Comparison of ENCODE assay signal across 15 cellular contexts in the genomic region with DNA sequence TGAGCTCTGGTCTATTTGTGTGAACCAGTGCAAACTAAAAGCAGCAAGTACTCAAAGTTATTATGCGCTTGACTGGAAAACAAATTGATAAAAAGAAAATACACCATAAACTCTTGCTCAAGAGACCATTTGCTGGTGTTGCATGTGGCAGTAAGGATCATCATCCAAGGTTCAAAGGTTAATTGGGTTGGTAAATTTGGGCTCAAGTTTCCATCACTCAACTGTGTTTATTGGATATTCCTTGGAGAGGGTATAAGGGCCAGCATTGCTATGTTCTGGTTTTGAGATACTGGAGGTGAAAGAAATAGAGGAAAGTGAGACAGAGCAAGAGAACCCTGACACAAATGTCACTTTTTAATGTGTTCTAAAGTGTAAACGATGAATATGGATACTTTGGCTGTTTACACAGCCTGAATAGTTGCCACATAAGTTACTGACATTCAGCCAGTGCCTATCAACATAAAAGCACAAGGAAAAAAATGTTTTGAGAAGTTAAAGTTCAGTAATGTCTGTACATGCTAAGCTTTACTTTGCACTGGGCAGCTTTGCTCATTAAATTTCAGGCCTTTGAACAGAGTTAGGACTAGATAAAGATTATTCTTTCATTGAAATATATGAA.
A peak's percentile ranks its signal among the peaks of the same experiment; 100 is the strongest.
DNase-seq lines count a peak whose midpoint lies in the region; ATAC-seq and TF ChIP-seq lines count a peak whose summit lies in the region.
"Had no signal": no experiment of that assay in that cellular context is flagged by ENCODE, and none has a peak within 500 bp of the region (broad histone marks: within the 10 kb centered on the region; RNA-seq: fewer than 3 reads in every experiment).

No MANE protein-coding gene starts in this region.

- ATAC-seq in GM23338: no peak
- ATAC-seq in GM18870 (IDR thresholded peaks at IDR 0.05; ENCODE audit: unreplicated experiment): no peak
- ATAC-seq: A549 had no signal

- H2AFZ ChIP-seq in GM23338 (peak overlapping the region; percentile 45; the same call in 1 of the 2 replicates), osteoblast (ENCODE audit: low read length) (no peak overlapping the region)
- H2AFZ ChIP-seq: GM23248 had no signal

- H3K4me3 ChIP-seq in GM23338 (no peak overlapping the region), osteoblast (ENCODE audit: insufficient read depth, low read length) (no peak overlapping the region)
- H3K4me3 ChIP-seq: A549, GM23248 had no signal

- H3K27me3 ChIP-seq in GM23338 (ENCODE audit: insufficient read depth) (no peaks in the 10 kb centered on the region), osteoblast (ENCODE audit: insufficient read depth, low read length) (no peaks in the 10 kb centered on the region)

- H3K27ac ChIP-seq in GM23338 (ENCODE audit: low read depth) (no peak overlapping the region), osteoblast (ENCODE audit: low read depth, low read length) (no peak overlapping the region)
- H3K27ac ChIP-seq: 22Rv1, A549, C4-2B, GM23248 had no signal

- 0 out of 2 replicates have a peak, but pooled peaks cover 4% of the 10 kb centered on the region for H3K36me3 ChIP-seq in GM23338 (ENCODE audit: insufficient read depth)
- H3K36me3 ChIP-seq in osteoblast (ENCODE audit: insufficient read depth, low read length): no peaks in the 10 kb centered on the region

- TF ChIP-seq CTCF in GM23338 (conservative IDR thresholded peaks at IDR 0.05; ENCODE audit: low read depth in 2 of 2) (no peak), osteoblast (IDR thresholded peaks at IDR 0.05; ENCODE audit: extremely low read depth, low read depth, low read length) (no peak)

- no peaks in the 10 kb centered on the region for H3F3A ChIP-seq in GM23338 (replicated peaks; ENCODE audit: low read depth)

- H3K79me2 ChIP-seq in GM23338 (replicated peaks; ENCODE audit: insufficient read depth): no peaks in the 10 kb centered on the region
- no peaks in the 10 kb centered on the region for H3K79me2 ChIP-seq in osteoblast (ENCODE audit: insufficient read depth, low read length)

- no peaks in the 10 kb centered on the region for H3K4me1 Mint-ChIP-seq in GM23338

- H3K4me1 ChIP-seq in GM23338 (ENCODE audit: insufficient read depth) (no peaks in the 10 kb centered on the region), osteoblast (ENCODE audit: insufficient read depth, low read length) (no peaks in the 10 kb centered on the region)
- H3K4me1 ChIP-seq: A549, Caco-2 had no signal

- 0 out of 2 replicates have a peak, but pooled peaks cover 9% of the 10 kb centered on the region for H3K9me2 ChIP-seq in GM23338 (ENCODE audit: insufficient read depth)

- H3K9me3 Mint-ChIP-seq in GM23338: peaks cover 12% of the 10 kb centered on the region

- no peaks in the 10 kb centered on the region for H3K9me3 ChIP-seq in osteoblast (ENCODE audit: low read depth, low read length)
- H3K9me3 ChIP-seq: A549, Caco-2 had no signal

- H3K4me2 ChIP-seq in GM23338 (no peak overlapping the region), osteoblast (ENCODE audit: insufficient read depth, low read length) (no peak overlapping the region)
- H3K4me2 ChIP-seq: A549 had no signal

- H3K27me3 Mint-ChIP-seq in GM23338 (ENCODE audit: insufficient read depth, low read depth, poor library complexity): no peaks in the 10 kb centered on the region
- H3K27me3 Mint-ChIP-seq: CD4-positive, alpha-beta T cell had no signal

- H4K20me1 ChIP-seq in GM23338 (replicated peaks; ENCODE audit: insufficient read depth) (no peaks in the 10 kb centered on the region), osteoblast (ENCODE audit: insufficient read depth, low read length) (no peaks in the 10 kb centered on the region)

- DNase-seq in DMS53 (lab: John Stamatoyannopoulos, UW): peak; percentile 9
- no peak for DNase-seq in DMS53 treated with DMSO at 0.1 percent for 48 hours (lab: John Stamatoyannopoulos, UW; ENCODE audit: unreplicated experiment)
- DNase-seq in GM23338 (ENCODE audit: low spot score): no peak
- DNase-seq in NCI-H748 (lab: John Stamatoyannopoulos, UW; ENCODE audit: unreplicated experiment): peak; percentile 67
- DNase-seq in osteoblast (ENCODE audit: insufficient read length, low spot score, missing footprints): peak; percentile 48
- DNase-seq in glomerular visceral epithelial cell (ENCODE audit: extremely low spot score): no peak
- DNase-seq: AML-193; Caco-2; CD4-positive, alpha-beta T cell; GM23248; HCEC 1CT had no signal

- no peak overlapping the region for H3K4me3 Mint-ChIP-seq in GM23338
- H3K4me3 Mint-ChIP-seq: CD4-positive, alpha-beta T cell had no signal

- no peak overlapping the region for H3K27ac Mint-ChIP-seq in GM23338
- H3K27ac Mint-ChIP-seq: CD4-positive, alpha-beta T cell had no signal

- peaks cover 11% of the 10 kb centered on the region; the same call in 2 of the 3 replicates for H3K36me3 Mint-ChIP-seq in GM23338 (ENCODE audit: low read depth)

TF ChIP-seq in GM23338, 12 proteins besides CTCF, POLR2A, EP300 and RAD21 (continues in another document):
- TF ChIP-seq, protein P1, sequence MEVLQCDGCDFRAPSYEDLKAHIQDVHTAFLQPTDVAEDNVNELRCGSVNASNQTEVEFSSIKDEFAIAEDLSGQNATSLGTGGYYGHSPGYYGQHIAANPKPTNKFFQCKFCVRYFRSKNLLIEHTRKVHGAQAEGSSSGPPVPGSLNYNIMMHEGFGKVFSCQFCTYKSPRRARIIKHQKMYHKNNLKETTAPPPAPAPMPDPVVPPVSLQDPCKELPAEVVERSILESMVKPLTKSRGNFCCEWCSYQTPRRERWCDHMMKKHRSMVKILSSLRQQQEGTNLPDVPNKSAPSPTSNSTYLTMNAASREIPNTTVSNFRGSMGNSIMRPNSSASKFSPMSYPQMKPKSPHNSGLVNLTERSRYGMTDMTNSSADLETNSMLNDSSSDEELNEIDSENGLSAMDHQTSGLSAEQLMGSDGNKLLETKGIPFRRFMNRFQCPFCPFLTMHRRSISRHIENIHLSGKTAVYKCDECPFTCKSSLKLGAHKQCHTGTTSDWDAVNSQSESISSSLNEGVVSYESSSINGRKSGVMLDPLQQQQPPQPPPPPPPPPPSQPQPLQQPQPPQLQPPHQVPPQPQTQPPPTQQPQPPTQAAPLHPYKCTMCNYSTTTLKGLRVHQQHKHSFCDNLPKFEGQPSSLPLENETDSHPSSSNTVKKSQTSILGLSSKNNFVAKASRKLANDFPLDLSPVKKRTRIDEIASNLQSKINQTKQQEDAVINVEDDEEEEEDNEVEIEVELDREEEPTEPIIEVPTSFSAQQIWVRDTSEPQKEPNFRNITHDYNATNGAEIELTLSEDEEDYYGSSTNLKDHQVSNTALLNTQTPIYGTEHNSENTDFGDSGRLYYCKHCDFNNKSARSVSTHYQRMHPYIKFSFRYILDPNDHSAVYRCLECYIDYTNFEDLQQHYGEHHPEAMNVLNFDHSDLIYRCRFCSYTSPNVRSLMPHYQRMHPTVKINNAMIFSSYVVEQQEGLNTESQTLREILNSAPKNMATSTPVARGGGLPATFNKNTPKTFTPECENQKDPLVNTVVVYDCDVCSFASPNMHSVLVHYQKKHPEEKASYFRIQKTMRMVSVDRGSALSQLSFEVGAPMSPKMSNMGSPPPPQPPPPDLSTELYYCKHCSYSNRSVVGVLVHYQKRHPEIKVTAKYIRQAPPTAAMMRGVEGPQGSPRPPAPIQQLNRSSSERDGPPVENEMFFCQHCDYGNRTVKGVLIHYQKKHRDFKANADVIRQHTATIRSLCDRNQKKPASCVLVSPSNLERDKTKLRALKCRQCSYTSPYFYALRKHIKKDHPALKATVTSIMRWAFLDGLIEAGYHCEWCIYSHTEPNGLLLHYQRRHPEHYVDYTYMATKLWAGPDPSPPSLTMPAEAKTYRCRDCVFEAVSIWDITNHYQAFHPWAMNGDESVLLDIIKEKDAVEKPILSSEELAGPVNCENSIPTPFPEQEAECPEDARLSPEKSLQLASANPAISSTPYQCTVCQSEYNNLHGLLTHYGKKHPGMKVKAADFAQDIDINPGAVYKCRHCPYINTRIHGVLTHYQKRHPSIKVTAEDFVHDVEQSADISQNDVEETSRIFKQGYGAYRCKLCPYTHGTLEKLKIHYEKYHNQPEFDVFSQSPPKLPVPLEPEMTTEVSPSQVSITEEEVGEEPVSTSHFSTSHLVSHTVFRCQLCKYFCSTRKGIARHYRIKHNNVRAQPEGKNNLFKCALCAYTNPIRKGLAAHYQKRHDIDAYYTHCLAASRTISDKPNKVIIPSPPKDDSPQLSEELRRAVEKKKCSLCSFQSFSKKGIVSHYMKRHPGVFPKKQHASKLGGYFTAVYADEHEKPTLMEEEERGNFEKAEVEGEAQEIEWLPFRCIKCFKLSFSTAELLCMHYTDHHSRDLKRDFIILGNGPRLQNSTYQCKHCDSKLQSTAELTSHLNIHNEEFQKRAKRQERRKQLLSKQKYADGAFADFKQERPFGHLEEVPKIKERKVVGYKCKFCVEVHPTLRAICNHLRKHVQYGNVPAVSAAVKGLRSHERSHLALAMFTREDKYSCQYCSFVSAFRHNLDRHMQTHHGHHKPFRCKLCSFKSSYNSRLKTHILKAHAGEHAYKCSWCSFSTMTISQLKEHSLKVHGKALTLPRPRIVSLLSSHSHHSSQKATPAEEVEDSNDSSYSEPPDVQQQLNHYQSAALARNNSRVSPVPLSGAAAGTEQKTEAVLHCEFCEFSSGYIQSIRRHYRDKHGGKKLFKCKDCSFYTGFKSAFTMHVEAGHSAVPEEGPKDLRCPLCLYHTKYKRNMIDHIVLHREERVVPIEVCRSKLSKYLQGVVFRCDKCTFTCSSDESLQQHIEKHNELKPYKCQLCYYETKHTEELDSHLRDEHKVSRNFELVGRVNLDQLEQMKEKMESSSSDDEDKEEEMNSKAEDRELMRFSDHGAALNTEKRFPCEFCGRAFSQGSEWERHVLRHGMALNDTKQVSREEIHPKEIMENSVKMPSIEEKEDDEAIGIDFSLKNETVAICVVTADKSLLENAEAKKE (CRISPR knock-in tag; IDR thresholded peaks at IDR 0.05): no peak
- no peak for TF ChIP-seq CREB1 (CRISPR knock-in tag; IDR thresholded peaks at IDR 0.05; ENCODE audit: low read depth)
- no peak for TF ChIP-seq ZNF114 (CRISPR knock-in tag; IDR thresholded peaks at IDR 0.05)
- TF ChIP-seq, protein P2, sequence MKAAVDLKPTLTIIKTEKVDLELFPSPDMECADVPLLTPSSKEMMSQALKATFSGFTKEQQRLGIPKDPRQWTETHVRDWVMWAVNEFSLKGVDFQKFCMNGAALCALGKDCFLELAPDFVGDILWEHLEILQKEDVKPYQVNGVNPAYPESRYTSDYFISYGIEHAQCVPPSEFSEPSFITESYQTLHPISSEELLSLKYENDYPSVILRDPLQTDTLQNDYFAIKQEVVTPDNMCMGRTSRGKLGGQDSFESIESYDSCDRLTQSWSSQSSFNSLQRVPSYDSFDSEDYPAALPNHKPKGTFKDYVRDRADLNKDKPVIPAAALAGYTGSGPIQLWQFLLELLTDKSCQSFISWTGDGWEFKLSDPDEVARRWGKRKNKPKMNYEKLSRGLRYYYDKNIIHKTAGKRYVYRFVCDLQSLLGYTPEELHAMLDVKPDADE (IDR thresholded peaks at IDR 0.05): no peak
- TF ChIP-seq JUNB (IDR thresholded peaks at IDR 0.05; ENCODE audit: unreplicated experiment): no peak

Comparison
In these comparisons a context has a peak if more than half of its experiments do, and no peak if none do; other contexts are left out.
1. DNase-seq: peak in DMS53 (single experiment), NCI-H748 (single experiment) and osteoblast (single experiment); none in DMS53 treated with DMSO at 0.1 percent for 48 hours (single experiment), GM23338 (single experiment) and glomerular visceral epithelial cell (single experiment).